8 cellular contexts compared by ENCODE assay signal in genomic region chr1:38677311-38677710, GRCh38.
"Had no signal": no experiment of that assay in that cellular context is flagged by ENCODE, and none has a peak within 500 bp of the region (broad histone marks: within the 10 kb centered on the region; RNA-seq: fewer than 3 reads in every experiment).

No MANE protein-coding gene starts in this region.

- ATAC-seq: GM23338, HCT116, HepG2, K562 had no signal

- H3K4me1 ChIP-seq: HAP-1 had no signal

- H3K4me3 ChIP-seq: GM23338, HAP-1, K562 had no signal

- H3K9me3 Mint-ChIP-seq: GM23338 had no signal

- H3K9me3 ChIP-seq: HAP-1 had no signal

- H3K4me3 Mint-ChIP-seq: GM23338, HFFc6 had no signal

- DNase-seq: HFFc6, IMR-90 had no signal

- H3K36me3 ChIP-seq: HAP-1 had no signal

- H3K27ac Mint-ChIP-seq: GM23338, HFFc6 had no signal

- H3K27ac ChIP-seq: HL-60 had no signal
